Comparison of ENCODE assay signal across 10 cellular contexts in genomic region chr12:117408161-117408791, GRCh38. TPM values are rescaled to one million over a fixed set of nuclear protein-coding genes. Genes with fewer than 3 reads are reported as not detected.
DNase-seq lines count a peak whose midpoint lies in the region; ATAC-seq and TF ChIP-seq lines count a peak whose summit lies in the region.
"Had no signal": no experiment of that assay in that cellular context is flagged by ENCODE, and none has a peak within 500 bp of the region (broad histone marks: within the 10 kb centered on the region; RNA-seq: fewer than 3 reads in every experiment).

No MANE protein-coding gene starts in this region.

- POLR2A ChIA-PET in AG04449 (lab: Yijun Ruan, JAX): no interaction called here
- POLR2A ChIA-PET in activated CD4-positive, alpha-beta T cell treated with anti-CD3 and anti-CD28 coated beads, Interleukin-2, amount 10 ng/mL, durations not matched to agents 7 days and 5 days (lab: Charles Lee): no interaction called here

- TF ChIP-seq CTCF in AG04449 (IDR thresholded peaks at IDR 0.05; ENCODE audit: insufficient read depth, low read length, missing control alignments): no peak

- no peaks in the 10 kb centered on the region for H3K36me3 Mint-ChIP-seq in activated CD4-positive, alpha-beta T cell treated with anti-CD3 and anti-CD28 coated beads, Interleukin-2, amount 10 ng/mL, durations not matched to agents 7 days and 5 days (ENCODE audit: low read depth)

- H3K4me1 Mint-ChIP-seq in activated CD4-positive, alpha-beta T cell treated with anti-CD3 and anti-CD28 coated beads, Interleukin-2, amount 10 ng/mL, durations not matched to agents 7 days and 5 days: no peaks in the 10 kb centered on the region

- ATAC-seq in GM19324 (IDR thresholded peaks at IDR 0.05; ENCODE audit: low FRiP score, unreplicated experiment): no peak

- no peak overlapping the region for H3K4me3 Mint-ChIP-seq in activated CD4-positive, alpha-beta T cell treated with anti-CD3 and anti-CD28 coated beads, Interleukin-2, amount 10 ng/mL, durations not matched to agents 7 days and 5 days

- CTCF ChIA-PET in AG04449 (lab: Yijun Ruan, JAX): interaction anchor here (1.1 kb wide), 1 partner anchor 429 kb away, joined by 5 read pairs; no protein-coding TSS in a partner anchor
- CTCF ChIA-PET in activated CD4-positive, alpha-beta T cell treated with anti-CD3 and anti-CD28 coated beads, Interleukin-2, amount 10 ng/mL, durations not matched to agents 7 days and 5 days (lab: Charles Lee): no interaction called here

- no peaks in the 10 kb centered on the region for H3K9me3 Mint-ChIP-seq in activated CD4-positive, alpha-beta T cell treated with anti-CD3 and anti-CD28 coated beads, Interleukin-2, amount 10 ng/mL, durations not matched to agents 7 days and 5 days

- no peaks in the 10 kb centered on the region for H3K27me3 Mint-ChIP-seq in activated CD4-positive, alpha-beta T cell treated with anti-CD3 and anti-CD28 coated beads, Interleukin-2, amount 10 ng/mL, durations not matched to agents 7 days and 5 days

- H3K4me3 ChIP-seq in AG04449 (ENCODE audit: low read depth, low read length): no peak overlapping the region
- H3K4me3 ChIP-seq: SJSA1 had no signal

- DNase-seq in AG04449 (ENCODE audit: low read depth, low spot score): peak; percentile 19
- peak; percentile 3 for DNase-seq in NCI-H1092 (lab: John Stamatoyannopoulos, UW)
- DNase-seq in cerebellum (ENCODE audit: low spot score): peak; percentile 67
- DNase-seq in lung microvascular endothelial cell (ENCODE audit: low read depth in 2 of 2): peak; percentile 59 to 62
- DNase-seq in activated CD4-positive, alpha-beta T cell treated with anti-CD3 and anti-CD28 coated beads, Interleukin-2, amount 10 ng/mL, durations not matched to agents 7 days and 5 days: no peak
- DNase-seq in activated T-cell treated with anti-CD3 and anti-CD28 coated beads for 4 hours: no peak
- DNase-seq in OCI-M1 (lab: John Stamatoyannopoulos, UW): no peak
- DNase-seq: activated naive CD4-positive, alpha-beta T cell treated with Interleukin-2 at 50 U/mL for 16 hours had no signal

- H3K27ac Mint-ChIP-seq in activated CD4-positive, alpha-beta T cell treated with anti-CD3 and anti-CD28 coated beads, Interleukin-2, amount 10 ng/mL, durations not matched to agents 7 days and 5 days: no peak overlapping the region

RNA-seq across cellular contexts. Expression of gene NOS1, which starts 46.9 kb away (rescaled TPM):
- total RNA-seq in cerebellum (3.8 TPM), lung microvascular endothelial cell (not detected in 2 replicates)
- not detected for total RNA-seq in activated CD4-positive, alpha-beta T cell treated with anti-CD3 and anti-CD28 coated beads, Interleukin-2, amount 10 ng/mL, durations not matched to agents 7 days and 5 days
- total RNA-seq: SJSA1 had no signal

Comparison
In these comparisons a context has a peak if more than half of its experiments do, and no peak if none do; other contexts are left out.
1. DNase-seq: peak in AG04449 (single experiment), NCI-H1092 (single experiment), cerebellum (single experiment) and lung microvascular endothelial cell (2 of 2); none in activated CD4-positive, alpha-beta T cell treated with anti-CD3 and anti-CD28 coated beads, Interleukin-2, amount 10 ng/mL, durations not matched to agents 7 days and 5 days (single experiment), activated T-cell treated with anti-CD3 and anti-CD28 coated beads for 4 hours (single experiment) and OCI-M1 (single experiment).